ENCODE assay signal across 21 cellular contexts in the genomic region with DNA sequence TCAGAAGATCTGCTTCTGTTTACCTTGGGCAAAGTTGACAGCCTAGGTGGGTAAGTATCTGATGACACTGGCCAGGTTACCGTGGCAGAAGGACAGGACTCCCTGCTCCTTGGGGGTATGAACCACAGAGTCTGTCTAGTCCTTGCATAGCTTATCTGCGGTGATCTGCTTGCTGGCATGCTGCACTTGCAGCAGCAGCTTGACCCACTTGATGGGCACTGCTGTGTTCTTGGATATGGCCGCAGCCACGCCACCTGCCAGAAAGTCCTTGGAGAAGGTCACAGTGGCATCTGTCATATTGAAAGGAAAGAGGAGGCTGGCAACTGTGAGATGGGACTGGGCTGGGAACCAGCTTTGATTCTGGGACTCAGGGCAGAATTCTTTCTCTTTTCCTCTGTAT. TPM values are rescaled to one million over a fixed set of nuclear protein-coding genes. Genes with fewer than 3 reads are reported as not detected.
DNase-seq lines count a peak whose midpoint lies in the region; ATAC-seq, FAIRE-seq and TF ChIP-seq lines count a peak whose summit lies in the region.
"Had no signal": no experiment of that assay in that cellular context is flagged by ENCODE, and none has a peak within 500 bp of the region (broad histone marks: within the 10 kb centered on the region; RNA-seq: fewer than 3 reads in every experiment).

No MANE protein-coding gene starts in this region.

- H3K4me1 ChIP-seq in H9 (ENCODE audit: insufficient read depth, low read length) (no peaks in the 10 kb centered on the region), H1 (replicated peaks in 1 of 4; ENCODE audit: control insufficient read depth in 3 of 4, insufficient read depth in 4 of 4, low read length in 3 of 4) (no peaks in the 10 kb centered on the region)
- H3K4me1 ChIP-seq: BE2C, HAP-1 had no signal

- no peaks in the 10 kb centered on the region for H3K27me3 ChIP-seq in H9 (ENCODE audit: insufficient read depth, low read length)
- no peaks in the 10 kb centered on the region for H3K27me3 ChIP-seq in H1 (replicated peaks in 1 of 4; ENCODE audit: control insufficient read depth in 3 of 4, extremely low read depth in 1 of 4, insufficient read depth in 3 of 4, low read length in 3 of 4)

- no peak overlapping the region for H2AK5ac ChIP-seq in H9 (ENCODE audit: insufficient read length, low read length)
- H2AK5ac ChIP-seq in H1 (ENCODE audit: low read depth, low read length) = no peak overlapping the region

- H3T11ph ChIP-seq in H9 (ENCODE audit: low read length) = no peak overlapping the region

- CTCF ChIA-PET in H1 (lab: Charles Lee; ENCODE audit: partially characterized antibody) = interaction anchor here (1.6 kb wide), 1 partner anchor 18 kb away, joined by 5 read pairs; no protein-coding TSS in a partner anchor

- H3K23me2 ChIP-seq in H9 (ENCODE audit: insufficient read length, low read depth, low read length, poor library complexity, severe bottlenecking) = no peaks in the 10 kb centered on the region
- no peaks in the 10 kb centered on the region for H3K23me2 ChIP-seq in H1 (ENCODE audit: low read depth, low read length)

- POLR2A ChIA-PET in H1 (lab: Charles Lee; ENCODE audit: partially characterized antibody) = no interaction called here

- no peaks in the 10 kb centered on the region for H3K36me3 ChIP-seq in H1 (ENCODE audit: control insufficient read depth in 2 of 4, insufficient read depth in 4 of 4, low read length in 3 of 4)
- H3K36me3 ChIP-seq: BE2C, HAP-1 had no signal

- H2BK15ac ChIP-seq in H9 (ENCODE audit: low read depth, low read length) = no peak overlapping the region
- H2BK15ac ChIP-seq in H1 (ENCODE audit: low read length) = no peak overlapping the region

- no peak overlapping the region for H2AFZ ChIP-seq in H9 (ENCODE audit: low read length)
- peak overlapping the region; percentile 30; the same call in 1 of the 2 replicates for H2AFZ ChIP-seq in H1 (ENCODE audit: low read length)

- no peaks in the 10 kb centered on the region for H3K36me3 Mint-ChIP-seq in H9 (ENCODE audit: insufficient read depth in 1 of 3, low read depth in 3 of 3)
- H3K36me3 Mint-ChIP-seq: CD4-positive, CD25-positive, alpha-beta regulatory T cell; CD8-positive, alpha-beta memory T cell had no signal

- H4K91ac ChIP-seq in H9 (ENCODE audit: insufficient read length, low read depth, low read length) (no peak overlapping the region), H1 (replicated peaks; ENCODE audit: insufficient read length, low read length) (no peak overlapping the region)

- H3K79me2 ChIP-seq in H9 (ENCODE audit: insufficient read depth, low read length) = no peaks in the 10 kb centered on the region
- no peaks in the 10 kb centered on the region for H3K79me2 ChIP-seq in H1 (ENCODE audit: control insufficient read depth in 1 of 2, insufficient read depth in 2 of 2, low read length in 2 of 2)

- H3K4me3 ChIP-seq in H1 (ENCODE audit: extremely low read depth in 1 of 4, insufficient read depth in 2 of 4, low read depth in 3 of 4, low read length in 4 of 4) = no peak overlapping the region
- H3K4me3 ChIP-seq: HAP-1, K562 had no signal

- H3K4me1 Mint-ChIP-seq in H9 = no peaks in the 10 kb centered on the region
- H3K4me1 Mint-ChIP-seq: CD4-positive, CD25-positive, alpha-beta regulatory T cell; CD8-positive, alpha-beta memory T cell had no signal

- no peak overlapping the region for H3K23ac ChIP-seq in H9 (ENCODE audit: insufficient read length, low read depth, low read length)
- H3K23ac ChIP-seq in H1 (ENCODE audit: insufficient read length) = no peak overlapping the region

- peak overlapping the region; percentile 19; the same call in 1 of the 2 replicates for H3K14ac ChIP-seq in H9 (ENCODE audit: insufficient read depth, low read length)
- no peak overlapping the region for H3K14ac ChIP-seq in H1 (ENCODE audit: insufficient read length)

- H2BK20ac ChIP-seq in H9 (ENCODE audit: low read depth, low read length, poor library complexity, severe bottlenecking) (no peak overlapping the region), H1 (ENCODE audit: low read length) (no peak overlapping the region)

- H3K27ac ChIP-seq in H9 (ENCODE audit: insufficient read length, low read depth, low read length) (no peak overlapping the region), H1 (ENCODE audit: low read depth, low read length) (no peak overlapping the region)

- peaks cover 13% of the 10 kb centered on the region for H3K27me3 Mint-ChIP-seq in H9 (ENCODE audit: low read depth)

- H3K56ac ChIP-seq in H9 (ENCODE audit: insufficient read length, low read depth, low read length) = no peak overlapping the region
- H3K56ac ChIP-seq in H1 (replicated peaks; ENCODE audit: insufficient read length, low read depth, low read length) = no peak overlapping the region

- no peaks in the 10 kb centered on the region for H3K79me1 ChIP-seq in H9 (ENCODE audit: insufficient read depth, low read depth, low read length, poor library complexity, severe bottlenecking)
- no peaks in the 10 kb centered on the region for H3K79me1 ChIP-seq in H1 (ENCODE audit: low read depth, low read length)

- no peak for FAIRE-seq in H1 (lab: Jason Lieb, UNC)
- FAIRE-seq: A204.1, GM12892, GM18507, HTR-8/SVneo, K562 had no signal

- H2BK5ac ChIP-seq in H9 (ENCODE audit: insufficient read length, low read length) (no peak overlapping the region), H1 (ENCODE audit: low read depth, low read length) (no peak overlapping the region)

- TF ChIP-seq POLR2A in H1 (IDR thresholded peaks at IDR 0.05; ENCODE audit: control extremely low read depth in 1 of 2, low read depth in 2 of 2, low read length in 2 of 2) = no peak

- ATAC-seq in HG02885 (IDR thresholded peaks at IDR 0.05; ENCODE audit: poor library complexity, unreplicated experiment) = no peak
- ATAC-seq: K562 had no signal

- H4K5ac ChIP-seq in H9 (ENCODE audit: insufficient read length, low read depth, low read length) (no peak overlapping the region), H1 (ENCODE audit: insufficient read length, low read depth, low read length) (no peak overlapping the region)

- H4K8ac ChIP-seq in H9 (replicated peaks; ENCODE audit: insufficient read length, low read depth, low read length) = no peak overlapping the region
- H4K8ac ChIP-seq in H1 (ENCODE audit: extremely low read depth, insufficient read depth, low read length) = no peak overlapping the region

- no peak overlapping the region for H3K4me3 Mint-ChIP-seq in H9
- H3K4me3 Mint-ChIP-seq: CD4-positive, CD25-positive, alpha-beta regulatory T cell; CD8-positive, alpha-beta memory T cell had no signal

- no peak for TF ChIP-seq EP300 in H1 (IDR thresholded peaks at IDR 0.05; ENCODE audit: borderline replicate concordance in 1 of 2, low read depth in 2 of 2, low read length in 2 of 2)

- H4K20me1 ChIP-seq in H9 (ENCODE audit: control insufficient read depth, insufficient read depth, insufficient read length) (no peaks in the 10 kb centered on the region), H1 (replicated peaks in 1 of 2; ENCODE audit: control insufficient read depth in 1 of 2, insufficient read depth in 2 of 2, low read length in 2 of 2) (no peaks in the 10 kb centered on the region)

- no peak overlapping the region for H3K9ac ChIP-seq in H9 (ENCODE audit: extremely low read depth, insufficient read length, low read length)
- no peak overlapping the region for H3K9ac ChIP-seq in H1 (replicated peaks in 1 of 4; ENCODE audit: extremely low read depth in 1 of 4, low read depth in 3 of 4, low read length in 3 of 4)

- H3K4ac ChIP-seq in H9 (ENCODE audit: low read depth, low read length) = no peak overlapping the region
- H3K4ac ChIP-seq in H1 (replicated peaks; ENCODE audit: insufficient read length, low read depth, low read length) = no peak overlapping the region

- no peaks in the 10 kb centered on the region; a peak in 1 of 5 replicates for H3K9me3 Mint-ChIP-seq in H9
- H3K9me3 Mint-ChIP-seq: CD8-positive, alpha-beta memory T cell had no signal

- H3K4me2 ChIP-seq in H9 (ENCODE audit: insufficient read depth, insufficient read length, low read length) = no peak overlapping the region
- no peak overlapping the region for H3K4me2 ChIP-seq in H1 (ENCODE audit: insufficient read depth in 1 of 2, low read depth in 2 of 2, low read length in 2 of 2)

- H2BK12ac ChIP-seq in H9 (ENCODE audit: insufficient read length, low read depth, low read length) (no peak overlapping the region), H1 (ENCODE audit: low read depth, low read length) (no peak overlapping the region)

- WGBS in H9 (ENCODE audit: extremely low coverage, insufficient read length, low lambda C conversion rate) = no CpG with 5 or more reads among the region's 4 CpGs
- 97% methylated on average over 4 of the region's 4 CpGs; no CpG with 5 or more reads in 1 of the 2 experiments for WGBS in H1 (ENCODE audit: extremely low coverage in 1 of 2, insufficient coverage in 1 of 2, insufficient read length in 1 of 2, insufficient replicate concordance in 2 of 2, low coverage in 1 of 2, low lambda C conversion rate in 2 of 2, missing lambda C conversion rate in 1 of 2), 2 experiments

- H3K18ac ChIP-seq in H9 (ENCODE audit: insufficient read length, low read depth, low read length) = no peak overlapping the region
- H3K18ac ChIP-seq in H1 (ENCODE audit: extremely low read depth, low read length) = no peak overlapping the region

- DNase-seq in H9 = no peak
- peak; percentile 60 for DNase-seq in NCI-H524 treated with DMSO at 0.1 percent for 48 hours (lab: John Stamatoyannopoulos, UW)
- no peak for DNase-seq in H1 (ENCODE audit: low read depth in 1 of 2, low spot score in 2 of 2)
- DNase-seq in activated CD4-positive, CD25-positive, alpha-beta regulatory T cell (lab: John Stamatoyannopoulos, UW) = no peak
- no peak for DNase-seq in HK-2 (ENCODE audit: unreplicated experiment)
- DNase-seq: ACHN; BE2C; CD4-positive, CD25-positive, alpha-beta regulatory T cell; CD8-positive, alpha-beta memory T cell; COR-L47; DMS 273 treated with DMSO at 0.1 percent for 48 hours; GDM1; GOT3; IMR-90 had no signal

- H3K9me3 ChIP-seq in H9 (ENCODE audit: control insufficient read depth, low read depth, low read length) (no peaks in the 10 kb centered on the region), H1 (ENCODE audit: insufficient read depth in 2 of 2, low read depth in 1 of 2, low read length in 1 of 2) (no peaks in the 10 kb centered on the region)
- H3K9me3 ChIP-seq: BE2C, HAP-1 had no signal

- no peak for TF ChIP-seq RAD21 in H1 (IDR thresholded peaks at IDR 0.05 in 1 of 2, conservative IDR thresholded peaks at IDR 0.05 in 1 of 2; ENCODE audit: low read depth in 2 of 2, low read length in 2 of 2)

- no peak overlapping the region for H3K27ac Mint-ChIP-seq in H9
- H3K27ac Mint-ChIP-seq: CD4-positive, CD25-positive, alpha-beta regulatory T cell; CD8-positive, alpha-beta memory T cell had no signal

- TF ChIP-seq CTCF in H9 (conservative IDR thresholded peaks at IDR 0.05) (no peak), H1 (IDR thresholded peaks at IDR 0.05; ENCODE audit: control extremely low read depth in 1 of 3, insufficient read depth in 1 of 3, low read depth in 1 of 3, low read length in 3 of 3) (no peak)

- H2BK120ac ChIP-seq in H9 (ENCODE audit: low read depth, low read length, poor library complexity, severe bottlenecking) (no peak overlapping the region), H1 (replicated peaks; ENCODE audit: low read depth, low read length) (no peak overlapping the region)

RNA-seq across cellular contexts. Expression of a gene that starts 35.9 kb away (rescaled TPM):
- total RNA-seq in H9 (2021) = 12.2 and 13.0 TPM in 2 replicates
- 11.2 and 11.9 TPM in 2 replicates for total RNA-seq in H1 (2021; fragmentation: NEBNext Ultra II Directional; extraction: Animal tissue kit (Norgen Biotek cat#: 25700))
- polyA plus RNA-seq in H1 (2011; rRNA removed) = 9.5 and 12.1 TPM in 2 replicates
- 12.4 TPM for polyA plus RNA-seq in H1 (2011; cell fraction: cytosol; rRNA removed)
- 6.3 TPM for polyA plus RNA-seq in H1 (2011; cell fraction: nucleus; rRNA removed)
- polyA plus RNA-seq in H1 (2012, experiment 1 of 2) = 5.7 to 8.2 TPM (median 6.9 TPM) in 4 replicates
- 0.79 TPM for polyA plus RNA-seq in H1 (2012, experiment 2 of 2)
- 7.9 TPM for polyA plus RNA-seq in H1 (2013, experiment 1 of 2)
- 7.9 TPM for polyA plus RNA-seq in H1 (2013, experiment 2 of 2)
- 9.7 and 13.2 TPM in 2 replicates for polyA minus RNA-seq in H1 (2011; rRNA and poly(A)+ RNA removed)
- polyA minus RNA-seq in H1 (2011; cell fraction: cytosol; rRNA and poly(A)+ RNA removed) = 11.7 TPM
- polyA minus RNA-seq in H1 (2011; cell fraction: nucleus; rRNA and poly(A)+ RNA removed) = 17.7 TPM
